ENCODE assay signal across 10 cellular contexts in the genomic region with DNA sequence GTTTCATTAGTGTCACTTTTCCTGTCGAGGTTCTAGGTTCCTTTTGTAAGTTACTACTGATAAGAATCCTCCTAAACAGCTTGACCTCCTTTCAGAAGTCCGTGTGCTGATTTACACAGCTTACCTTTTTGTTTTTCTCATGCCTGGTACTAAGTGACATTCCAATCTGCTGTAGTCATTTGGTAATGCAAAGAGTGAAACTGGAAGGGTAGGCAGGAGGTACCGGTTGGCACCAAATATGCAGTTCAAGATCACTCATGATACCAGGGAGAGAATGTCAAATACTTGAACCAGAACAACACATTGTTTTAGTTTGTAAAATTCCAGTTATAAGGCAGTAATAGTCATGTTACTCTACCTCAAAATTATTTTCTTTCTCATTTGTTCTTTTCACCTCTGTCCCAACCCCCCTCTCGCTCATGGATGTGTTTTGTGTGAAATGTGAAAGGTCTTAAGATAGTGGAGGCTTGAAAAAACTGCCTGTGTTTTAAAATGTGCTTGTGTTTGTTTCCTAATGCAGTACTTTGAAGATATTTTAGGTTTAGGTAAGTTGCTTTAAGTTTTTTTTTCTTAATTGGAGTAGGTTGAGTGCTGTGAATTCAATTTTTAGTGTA. TPM values are rescaled to one million over a fixed set of nuclear protein-coding genes. Genes with fewer than 3 reads are reported as not detected.
DNase-seq lines count a peak whose midpoint lies in the region; TF ChIP-seq lines count a peak whose summit lies in the region.
"Had no signal": no experiment of that assay in that cellular context is flagged by ENCODE, and none has a peak within 500 bp of the region (broad histone marks: within the 10 kb centered on the region; RNA-seq: fewer than 3 reads in every experiment).

No MANE protein-coding gene starts in this region.

- H3K9me3 ChIP-seq in GM23248 (ENCODE audit: low read depth): no peaks in the 10 kb centered on the region

- H3K9me3 Mint-ChIP-seq in progenitor cell of endocrine pancreas (ENCODE audit: low read depth): no peaks in the 10 kb centered on the region
- H3K9me3 Mint-ChIP-seq: stimulated activated memory B cell treated with anti-CD40 and anti-IgM and Interleukin-4, amounts not matched to agents 10 μg/mL and 1 μg/mL and 100 μg/mL, for 72 hours had no signal

- in situ Hi-C loops in GM23248 (cut with MboI): no loop called here

- no peak overlapping the region for H3K27ac ChIP-seq in GM23248

- no peak overlapping the region for H3K9ac ChIP-seq in GM23248

- no peaks in the 10 kb centered on the region for H3K27me3 Mint-ChIP-seq in progenitor cell of endocrine pancreas
- H3K27me3 Mint-ChIP-seq: stimulated activated memory B cell treated with anti-CD40 and anti-IgM and Interleukin-4, amounts not matched to agents 10 μg/mL and 1 μg/mL and 100 μg/mL, for 72 hours had no signal

- peaks cover 6% of the 10 kb centered on the region; the same call in 1 of the 2 replicates for H3K9me2 ChIP-seq in GM23248 (ENCODE audit: insufficient read depth)

- no peak overlapping the region for H2AFZ ChIP-seq in GM23248

- peaks cover 4% of the 10 kb centered on the region for H3K36me3 Mint-ChIP-seq in progenitor cell of endocrine pancreas (ENCODE audit: insufficient read depth)

- peaks cover 57% of the 10 kb centered on the region for H3K4me1 Mint-ChIP-seq in progenitor cell of endocrine pancreas (ENCODE audit: low read depth)

- TF ChIP-seq CTCF in fibroblast of pulmonary artery (IDR thresholded peaks at IDR 0.05; ENCODE audit: low read length, missing control alignments): no peak
- TF ChIP-seq CTCF in progenitor cell of endocrine pancreas (IDR thresholded peaks at IDR 0.05; ENCODE audit: unreplicated experiment): no peak
- TF ChIP-seq CTCF in GM10266 (IDR thresholded peaks at IDR 0.05; ENCODE audit: control insufficient read depth, insufficient read depth, low read depth, missing control alignments): no peak

- peaks cover 3% of the 10 kb centered on the region for H3K4me1 ChIP-seq in GM23248 (ENCODE audit: insufficient read depth)

- H4K20me1 ChIP-seq in GM23248 (ENCODE audit: insufficient read depth): no peaks in the 10 kb centered on the region

- peak overlapping the region; percentile 99 for H3K27ac Mint-ChIP-seq in progenitor cell of endocrine pancreas
- H3K27ac Mint-ChIP-seq: stimulated activated memory B cell treated with anti-CD40 and anti-IgM and Interleukin-4, amounts not matched to agents 10 μg/mL and 1 μg/mL and 100 μg/mL, for 72 hours had no signal

- H3K4me3 ChIP-seq in GM23248: no peak overlapping the region
- H3K4me3 ChIP-seq in fibroblast of pulmonary artery (replicated peaks; ENCODE audit: low read depth, low read length): no peak overlapping the region

- H3K4me3 Mint-ChIP-seq in progenitor cell of endocrine pancreas (ENCODE audit: low read depth): peak overlapping the region; percentile 56
- H3K4me3 Mint-ChIP-seq: stimulated activated memory B cell treated with anti-CD40 and anti-IgM and Interleukin-4, amounts not matched to agents 10 μg/mL and 1 μg/mL and 100 μg/mL, for 72 hours had no signal

- H3K79me2 ChIP-seq in GM23248 (ENCODE audit: insufficient read depth): peaks cover 95% of the 10 kb centered on the region

- peak overlapping the region; percentile 33 for H3K4me2 ChIP-seq in GM23248 (ENCODE audit: unreplicated experiment)

- 76 to 86% methylated on average over 4 of the region's 4 CpGs for WGBS in GM23248 (ENCODE audit: low coverage in 1 of 2, low lambda C conversion rate in 2 of 2, missing lambda C conversion rate in 2 of 2), 2 experiments

- DNase-seq in GM23248: no peak
- DNase-seq in RPMI8226: peak; percentile 42
- DNase-seq in fibroblast of pulmonary artery (ENCODE audit: low read depth): peak; percentile 53
- no peak for DNase-seq in progenitor cell of endocrine pancreas (ENCODE audit: low spot score, unreplicated experiment)
- no peak for DNase-seq in nucleus accumbens (lab: John Stamatoyannopoulos, UW)
- DNase-seq in GM10266 (ENCODE audit: extremely low spot score): no peak
- no peak for DNase-seq in activated gamma-delta T cell treated with Interleukin-2 at 50 U/mL for 16 hours
- DNase-seq in effector CD4-positive, alpha-beta T cell: no peak
- DNase-seq: SHP77 had no signal

- H3K36me3 ChIP-seq in GM23248 (ENCODE audit: low read depth): no peaks in the 10 kb centered on the region

- no peaks in the 10 kb centered on the region for H3F3A ChIP-seq in GM23248 (ENCODE audit: insufficient read depth)

- no peaks in the 10 kb centered on the region for H3K27me3 ChIP-seq in GM23248 (replicated peaks; ENCODE audit: insufficient read depth)

RNA-seq across cellular contexts. Expression of gene AFDN, which starts 23.2 kb away (rescaled TPM):
- total RNA-seq in GM23248 (2014; rRNA removed; shearing (Covaris generic)): 13.8 and 26.2 TPM in 2 replicates
- 4.5 and 5.4 TPM in 2 replicates for polyA plus RNA-seq in GM23248 (2016; fragmentation: Nextera tagmentation; extraction: Ambion mirVana)
- total RNA-seq in progenitor cell of endocrine pancreas: 421 and 423 TPM in 2 replicates

Comparison
In these comparisons a context has a peak if more than half of its experiments do, and no peak if none do; other contexts are left out.
1. DNase-seq: peak in RPMI8226 (single experiment) and fibroblast of pulmonary artery (single experiment); none in GM23248 (single experiment), progenitor cell of endocrine pancreas (single experiment), nucleus accumbens (0 of 56), GM10266 (single experiment), activated gamma-delta T cell treated with Interleukin-2 at 50 U/mL for 16 hours (single experiment) and effector CD4-positive, alpha-beta T cell (single experiment).
2. RNA of gene AFDN, which starts 23.2 kb away (total RNA-seq): 421 to 423 TPM in progenitor cell of endocrine pancreas; 13.8 to 26.2 TPM in GM23248; every median in the first group is over 10 times any median in the second.